Comparison of ENCODE assay signal across 20 cellular contexts in genomic region chr22:41257696-41258095, GRCh38. TPM values are rescaled to one million over a fixed set of nuclear protein-coding genes. Genes with fewer than 3 reads are reported as not detected.
A peak's percentile ranks its signal among the peaks of the same experiment; 100 is the strongest.
DNase-seq lines count a peak whose midpoint lies in the region; ATAC-seq, FAIRE-seq and TF ChIP-seq lines count a peak whose summit lies in the region.
"Had no signal": no experiment of that assay in that cellular context is flagged by ENCODE, and none has a peak within 500 bp of the region (broad histone marks: within the 10 kb centered on the region; RNA-seq: fewer than 3 reads in every experiment).

No MANE protein-coding gene starts in this region.

- no peaks in the 10 kb centered on the region for H3K9me3 Mint-ChIP-seq in stimulated activated naive CD8-positive, alpha-beta T cell treated with anti-CD3 and anti-CD28 coated beads, Interleukin-15, amount 100 ng/mL, for 72 hours
- H3K9me3 Mint-ChIP-seq in CD14-positive monocyte = no peaks in the 10 kb centered on the region
- no peaks in the 10 kb centered on the region for H3K9me3 Mint-ChIP-seq in activated naive CD8-positive, alpha-beta T cell treated with anti-CD3 and anti-CD28 coated beads for 36 hours
- H3K9me3 Mint-ChIP-seq: CD4-positive, alpha-beta memory T cell; IgD-negative memory B cell had no signal

- H2AK5ac ChIP-seq in mesenchymal stem cell (ENCODE audit: low read length, severe bottlenecking) = peak overlapping the region; percentile 24

- H3K4me2 ChIP-seq in mesenchymal stem cell (ENCODE audit: low read length, poor library complexity, severe bottlenecking) = no peak overlapping the region

- no peaks in the 10 kb centered on the region for H3K27me3 ChIP-seq in mesenchymal stem cell (ENCODE audit: control insufficient read depth in 1 of 2, insufficient read depth in 1 of 2, low read length in 2 of 2)
- H3K27me3 ChIP-seq: SJSA1 had no signal

- H3K9me3 ChIP-seq in mesenchymal stem cell (ENCODE audit: control insufficient read depth, low read length) = no peaks in the 10 kb centered on the region
- H3K9me3 ChIP-seq: SJSA1 had no signal

- no peak overlapping the region for H3K23ac ChIP-seq in mesenchymal stem cell (ENCODE audit: low read length in 2 of 2)

- H3K27ac ChIP-seq in RWPE1 = peak overlapping the region; percentile 69
- no peak overlapping the region for H3K27ac ChIP-seq in mesenchymal stem cell (ENCODE audit: low read length, poor library complexity, severe bottlenecking)
- H3K27ac ChIP-seq: SJSA1 had no signal

- peaks cover 82 to 99% of the 10 kb centered on the region in 2 donors for H3K36me3 Mint-ChIP-seq in CD14-positive monocyte
- H3K36me3 Mint-ChIP-seq in activated naive CD8-positive, alpha-beta T cell treated with anti-CD3 and anti-CD28 coated beads for 36 hours = peaks cover 9% of the 10 kb centered on the region

- no peak overlapping the region for H4K8ac ChIP-seq in mesenchymal stem cell (ENCODE audit: low read length)

- no peak for DNase-seq in stimulated activated naive CD8-positive, alpha-beta T cell treated with anti-CD3 and anti-CD28 coated beads, Interleukin-15, amount 100 ng/mL, for 72 hours
- no peak for DNase-seq in stimulated activated naive CD8-positive, alpha-beta T cell treated with anti-CD3 and anti-CD28 coated beads, Interleukin-15, Interleukin-2, amounts not matched to agents 100 U/mL and 50 U/mL, for 24 hours
- DNase-seq in RWPE1 (ENCODE audit: low spot score) = no peak
- DNase-seq in mesenchymal stem cell = no peak
- no peak for DNase-seq in CD14-positive monocyte (ENCODE audit: low spot score)
- no peak for DNase-seq in frontal cortex (ENCODE audit: low spot score in 2 of 2)
- DNase-seq in activated naive CD8-positive, alpha-beta T cell treated with anti-CD3 and anti-CD28 coated beads for 36 hours = no peak
- DNase-seq: ACHN; AML-193; Calu3; CD4-positive, alpha-beta memory T cell; DMS53; NCI-H1105 treated with DMSO at 0.1 percent for 48 hours; NCI-H187 treated with DMSO at 0.1 percent for 48 hours; NCI-H446 had no signal

- no peak for FAIRE-seq in frontal cortex (lab: Jason Lieb, UNC)
- FAIRE-seq: GM19239 had no signal

- POLR2A ChIA-PET in RWPE1 (lab: Yijun Ruan, JAX; ENCODE audit: low non-redundant PET) = no interaction called here

- peak overlapping the region in 1 of 2 donors; percentile 85 for H3K27ac Mint-ChIP-seq in stimulated activated naive CD8-positive, alpha-beta T cell treated with anti-CD3 and anti-CD28 coated beads, Interleukin-15, amount 100 ng/mL, for 72 hours
- H3K27ac Mint-ChIP-seq in CD14-positive monocyte = peak overlapping the region in 2 of 7 donors; percentile 28 to 37
- H3K27ac Mint-ChIP-seq in activated naive CD8-positive, alpha-beta T cell treated with anti-CD3 and anti-CD28 coated beads for 36 hours = no peak overlapping the region

- H2AFZ ChIP-seq in mesenchymal stem cell (ENCODE audit: low read depth, low read length) = no peak overlapping the region

- no peak for TF ChIP-seq CTCF in RWPE1 (conservative IDR thresholded peaks at IDR 0.05; ENCODE audit: low read depth)
- TF ChIP-seq CTCF in CD14-positive monocyte (IDR thresholded peaks at IDR 0.05) = no peak

- H3K79me1 ChIP-seq in mesenchymal stem cell (replicated peaks; ENCODE audit: low read length, poor library complexity, severe bottlenecking) = peaks cover 40% of the 10 kb centered on the region

- no peaks in the 10 kb centered on the region for H3K4me1 Mint-ChIP-seq in stimulated activated naive CD8-positive, alpha-beta T cell treated with anti-CD3 and anti-CD28 coated beads, Interleukin-15, amount 100 ng/mL, for 72 hours
- H3K4me1 Mint-ChIP-seq in CD14-positive monocyte = peaks cover 2% of the 10 kb centered on the region
- H3K4me1 Mint-ChIP-seq in activated naive CD8-positive, alpha-beta T cell treated with anti-CD3 and anti-CD28 coated beads for 36 hours = no peaks in the 10 kb centered on the region
- H3K4me1 Mint-ChIP-seq: IgD-negative memory B cell had no signal

- no peak overlapping the region for H3K9ac ChIP-seq in mesenchymal stem cell (ENCODE audit: low read length)

- peaks cover 84 to 91% of the 10 kb centered on the region in 2 experiments for H3K36me3 ChIP-seq in mesenchymal stem cell (ENCODE audit: control insufficient read depth in 1 of 2, insufficient read depth in 2 of 2, low read depth in 1 of 2, low read length in 2 of 2)

- no peak overlapping the region for H3K4me3 ChIP-seq in mesenchymal stem cell (ENCODE audit: insufficient read depth in 1 of 2, low read depth in 1 of 2, low read length in 2 of 2)
- H3K4me3 ChIP-seq: SJSA1 had no signal

- no peak overlapping the region for H3K14ac ChIP-seq in mesenchymal stem cell (ENCODE audit: low read length in 2 of 2)

- intact Hi-C loops in CD14-positive monocyte (cut with micrococcal nuclease) = no loop called here

- H3K4ac ChIP-seq in mesenchymal stem cell (ENCODE audit: low read depth in 1 of 2, low read length in 2 of 2) = no peak overlapping the region

- no peaks in the 10 kb centered on the region for H3K27me3 Mint-ChIP-seq in stimulated activated naive CD8-positive, alpha-beta T cell treated with anti-CD3 and anti-CD28 coated beads, Interleukin-15, amount 100 ng/mL, for 72 hours
- H3K27me3 Mint-ChIP-seq in CD14-positive monocyte (ENCODE audit: low read depth in 3 of 3) = peaks cover 0 to 4% (median 0%) of the 10 kb centered on the region in 3 donors
- H3K27me3 Mint-ChIP-seq in activated naive CD8-positive, alpha-beta T cell treated with anti-CD3 and anti-CD28 coated beads for 36 hours = no peaks in the 10 kb centered on the region
- H3K27me3 Mint-ChIP-seq: CD4-positive, alpha-beta memory T cell; IgD-negative memory B cell had no signal

- peaks cover 22% of the 10 kb centered on the region for H3K4me1 ChIP-seq in mesenchymal stem cell (ENCODE audit: control insufficient read depth, insufficient read depth, low read depth, low read length)

- no peak overlapping the region for H3K4me3 Mint-ChIP-seq in stimulated activated naive CD8-positive, alpha-beta T cell treated with anti-CD3 and anti-CD28 coated beads, Interleukin-15, amount 100 ng/mL, for 72 hours
- no peak overlapping the region for H3K4me3 Mint-ChIP-seq in CD14-positive monocyte
- H3K4me3 Mint-ChIP-seq in activated naive CD8-positive, alpha-beta T cell treated with anti-CD3 and anti-CD28 coated beads for 36 hours = no peak overlapping the region
- H3K4me3 Mint-ChIP-seq: CD4-positive, alpha-beta memory T cell; IgD-negative memory B cell had no signal

- H2BK15ac ChIP-seq in mesenchymal stem cell (ENCODE audit: low read depth, poor library complexity, severe bottlenecking) = no peak overlapping the region

- H2BK120ac ChIP-seq in mesenchymal stem cell (ENCODE audit: low read depth, low read length) = no peak overlapping the region

- CTCF ChIA-PET in RWPE1 (lab: Yijun Ruan, JAX) = no interaction called here

- 98% methylated on average over 11 of the region's 11 CpGs for WGBS in mesenchymal stem cell

- H3K18ac ChIP-seq in mesenchymal stem cell (ENCODE audit: low read depth in 1 of 2, low read length in 2 of 2) = peak overlapping the region in 1 of 2 experiments; percentile 25

- H4K91ac ChIP-seq in mesenchymal stem cell (ENCODE audit: low read length) = peak overlapping the region; percentile 15

- ATAC-seq in stimulated activated naive CD8-positive, alpha-beta T cell treated with anti-CD3 and anti-CD28 coated beads, Interleukin-15, amount 100 ng/mL, for 72 hours = peak; percentile 12
- no peak for ATAC-seq in stimulated activated naive CD8-positive, alpha-beta T cell treated with anti-CD3 and anti-CD28 coated beads, Interleukin-15, Interleukin-2, amounts not matched to agents 100 U/mL and 50 U/mL, for 24 hours

- H2BK12ac ChIP-seq in mesenchymal stem cell (ENCODE audit: low read length in 2 of 2) = no peak overlapping the region

- no peak overlapping the region for H2BK5ac ChIP-seq in mesenchymal stem cell (ENCODE audit: low read depth, low read length, poor library complexity, severe bottlenecking)

RNA-seq across cellular contexts. Expression of gene CHADL, which starts 17.0 kb away (rescaled TPM):
- 0.22 TPM for polyA plus RNA-seq in mesenchymal stem cell (2013, experiment 1 of 2)
- polyA plus RNA-seq in mesenchymal stem cell (2013, experiment 2 of 2) = 0.22 TPM
- polyA plus RNA-seq in CD14-positive monocyte = under 1 TPM; 0.27 to 0.35 TPM
- 1.6 TPM for total RNA-seq in frontal cortex
- total RNA-seq in activated naive CD8-positive, alpha-beta T cell treated with anti-CD3 and anti-CD28 coated beads for 36 hours = under 1 TPM; 0.22 to 0.39 TPM
- total RNA-seq: H7, HT-29 had no signal

RNA-seq across cellular contexts. Expression of gene RANGAP1, which starts 28.3 kb away (rescaled TPM):
- polyA plus RNA-seq in mesenchymal stem cell (2013, experiment 1 of 2) = 28.1 TPM
- 27.9 TPM for polyA plus RNA-seq in mesenchymal stem cell (2013, experiment 2 of 2)
- polyA plus RNA-seq in CD14-positive monocyte = 1 to 10 TPM; 8.3 to 8.5 TPM
- 33.0 TPM for total RNA-seq in frontal cortex
- total RNA-seq in activated naive CD8-positive, alpha-beta T cell treated with anti-CD3 and anti-CD28 coated beads for 36 hours = 100 to 1,000 TPM; 176 to 177 TPM

RNA-seq across cellular contexts. Expression of gene ZC3H7B, which starts 43.6 kb away (rescaled TPM):
- polyA plus RNA-seq in mesenchymal stem cell (2013, experiment 1 of 2) = 47.1 TPM
- 47.2 TPM for polyA plus RNA-seq in mesenchymal stem cell (2013, experiment 2 of 2)
- polyA plus RNA-seq in CD14-positive monocyte = under 1 TPM; 0.31 to 0.49 TPM
- total RNA-seq in frontal cortex = 48.5 TPM
- 10 to 100 TPM; 58.8 to 59.9 TPM for total RNA-seq in activated naive CD8-positive, alpha-beta T cell treated with anti-CD3 and anti-CD28 coated beads for 36 hours

RNA-seq across cellular contexts. Expression of gene L3MBTL2, which starts 52.6 kb away (rescaled TPM):
- polyA plus RNA-seq in mesenchymal stem cell (2013, experiment 1 of 2) = 9.9 TPM
- polyA plus RNA-seq in mesenchymal stem cell (2013, experiment 2 of 2) = 9.7 TPM
- polyA plus RNA-seq in CD14-positive monocyte = 10 to 100 TPM; 13.6 to 14.0 TPM
- 22.8 TPM for total RNA-seq in frontal cortex
- 10 to 100 TPM; 40.8 to 46.6 TPM for total RNA-seq in activated naive CD8-positive, alpha-beta T cell treated with anti-CD3 and anti-CD28 coated beads for 36 hours
